Comparison of ENCODE assay signal across 1 cellular context in genomic region chr17:82690786-82691489, GRCh38.
TF ChIP-seq lines count a peak whose summit lies in the region.

No MANE protein-coding gene starts in this region.

TF ChIP-seq in GM23338, 12 proteins besides CTCF, POLR2A, EP300 and RAD21:
- TF ChIP-seq EZH2phosphoT487 (IDR thresholded peaks at IDR 0.05; ENCODE audit: unreplicated experiment) (no peak), EZH2 (IDR thresholded peaks at IDR 0.05; ENCODE audit: low read depth, unreplicated experiment) (no peak), NANOG (IDR thresholded peaks at IDR 0.05; ENCODE audit: borderline replicate concordance) (no peak), ZNF331 (CRISPR knock-in tag; IDR thresholded peaks at IDR 0.05; ENCODE audit: low read depth) (no peak), ETS1 (IDR thresholded peaks at IDR 0.05) (no peak), REST (IDR thresholded peaks at IDR 0.05; ENCODE audit: unreplicated experiment) (no peak), JUNB (IDR thresholded peaks at IDR 0.05; ENCODE audit: unreplicated experiment) (no peak), ZNF114 (CRISPR knock-in tag; IDR thresholded peaks at IDR 0.05) (no peak), CREB1 (CRISPR knock-in tag; IDR thresholded peaks at IDR 0.05; ENCODE audit: low read depth) (no peak), STAT1 (IDR thresholded peaks at IDR 0.05; ENCODE audit: unreplicated experiment) (no peak), ZNF462 (CRISPR knock-in tag; IDR thresholded peaks at IDR 0.05) (no peak), POLR2AphosphoS5 (IDR thresholded peaks at IDR 0.05; ENCODE audit: low read depth) (no peak)
